36 cellular contexts compared by ENCODE assay signal in genomic region chr19:1461862-1462261, GRCh38. TPM values are rescaled to one million over a fixed set of nuclear protein-coding genes. Genes with fewer than 3 reads are reported as not detected.
"Had no signal": no experiment of that assay in that cellular context is flagged by ENCODE, and none has a peak within 500 bp of the region (broad histone marks: within the 10 kb centered on the region; RNA-seq: fewer than 3 reads in every experiment).

No MANE protein-coding gene starts in this region.

- H3K4me3 Mint-ChIP-seq: activated CD4-positive, alpha-beta memory T cell treated with anti-CD3 and anti-CD28 coated beads for 36 hours; activated CD4-positive, alpha-beta T cell treated with anti-CD3 and anti-CD28 coated beads for 36 hours; activated CD4-positive, alpha-beta T cell treated with anti-CD3 and anti-CD28 coated beads, Interleukin-2, amount 10 ng/mL, durations not matched to agents 24 days and 14 days; activated CD8-positive, alpha-beta memory T cell treated with anti-CD3 and anti-CD28 coated beads, Interleukin-2, amount 10 ng/mL, durations not matched to agents 7 days and 5 days; activated CD8-positive, alpha-beta T cell treated with anti-CD3 and anti-CD28 coated beads, Interleukin-2, amount 10 ng/mL, durations not matched to agents 7 days and 5 days; activated naive CD8-positive, alpha-beta T cell; activated T-cell treated with anti-CD3 and anti-CD28 coated beads, Interleukin-2, amount 50 U/mL, for 4 hours; activated T-helper 17 cell treated with anti-CD3 and anti-CD28 coated beads, Interleukin-2, amount 50 U/mL, for 72 hours; brain; dendritic cell treated with granulocyte-macrophage colony-stimulating factor and Interleukin-4, amounts not matched to agents 40 ng/mL and 50 ng/mL, for 4 days; endodermal cell; T-helper 17 cell; T-helper 2 cell treated with Interferon-gamma antibody and Interleukin-4, amounts not matched to agents 5 μg/mL and 100 μg/mL, for 36 hours had no signal

- H3K36me3 ChIP-seq: adrenal gland, breast epithelium, cardiac muscle cell had no signal

- H3K27me3 Mint-ChIP-seq: activated naive CD8-positive, alpha-beta T cell; activated T-helper 17 cell treated with anti-CD3 and anti-CD28 coated beads, Interleukin-2, amount 50 U/mL, for 72 hours; T-helper 17 cell had no signal

- H3K36me3 Mint-ChIP-seq: activated CD4-positive, alpha-beta memory T cell treated with anti-CD3 and anti-CD28 coated beads for 36 hours; activated CD8-positive, alpha-beta memory T cell treated with anti-CD3 and anti-CD28 coated beads, Interleukin-2, amount 10 ng/mL, durations not matched to agents 7 days and 5 days; activated naive CD8-positive, alpha-beta T cell had no signal

- DNase-seq: activated CD4-positive, alpha-beta memory T cell treated with anti-CD3 and anti-CD28 coated beads for 36 hours; activated CD4-positive, alpha-beta T cell treated with anti-CD3 and anti-CD28 coated beads for 36 hours; activated CD4-positive, alpha-beta T cell treated with anti-CD3 and anti-CD28 coated beads, Interleukin-2, amount 10 ng/mL, durations not matched to agents 24 days and 14 days; activated CD4-positive, CD25-positive, alpha-beta regulatory T cell; activated CD4-positive, CD25-positive, alpha-beta regulatory T cell treated with anti-CD3 and anti-CD28 coated beads, Interleukin-2, amount 50 U/mL, for 72 hours; activated CD8-positive, alpha-beta memory T cell treated with anti-CD3 and anti-CD28 coated beads, Interleukin-2, amount 10 ng/mL, durations not matched to agents 7 days and 5 days; activated CD8-positive, alpha-beta memory T cell treated with anti-CD3 and anti-CD28 coated beads, Interleukin-2, amount 50 U/mL, for 4 hours; activated CD8-positive, alpha-beta T cell treated with anti-CD3 and anti-CD28 coated beads, Interleukin-2, amount 10 ng/mL, durations not matched to agents 7 days and 5 days; activated effector memory CD4-positive, alpha-beta T cell treated with Interleukin-2 at 50 U/mL for 16 hours; activated gamma-delta T cell treated with Interleukin-2 at 50 U/mL for 16 hours; activated naive CD4-positive, alpha-beta T cell treated with anti-CD3 and anti-CD28 coated beads, Interleukin-2, amount 50 U/mL, for 16 hours; activated naive CD4-positive, alpha-beta T cell treated with Interleukin-2 at 50 U/mL for 16 hours; activated T-cell treated with anti-CD3 and anti-CD28 coated beads, Interleukin-2, amount 50 U/mL, for 4 hours; adrenal gland; amygdala; central memory CD4-positive, alpha-beta T cell; effector memory CD4-positive, alpha-beta T cell; endodermal cell; foreskin fibroblast; T-helper 1 cell; T-helper 17 cell; T1000; WERI-Rb-1 had no signal

- H3K4me3 ChIP-seq: adrenal gland, ascending aorta, breast epithelium, cardiac muscle cell, coronary artery, dorsolateral prefrontal cortex had no signal

- H3K4me1 Mint-ChIP-seq: activated CD4-positive, alpha-beta T cell treated with anti-CD3 and anti-CD28 coated beads, Interleukin-2, amount 10 ng/mL, durations not matched to agents 24 days and 14 days; activated CD8-positive, alpha-beta memory T cell treated with anti-CD3 and anti-CD28 coated beads, Interleukin-2, amount 10 ng/mL, durations not matched to agents 7 days and 5 days; brain; endodermal cell had no signal

- H3K27ac ChIP-seq: adrenal gland, ascending aorta, breast epithelium, cardiac muscle cell, coronary artery, WERI-Rb-1 had no signal

- H3K9me3 ChIP-seq: adrenal gland, ascending aorta, breast epithelium had no signal

- H3K9me3 Mint-ChIP-seq: activated CD4-positive, alpha-beta memory T cell treated with anti-CD3 and anti-CD28 coated beads for 36 hours; activated CD4-positive, alpha-beta T cell treated with anti-CD3 and anti-CD28 coated beads, Interleukin-2, amount 10 ng/mL, durations not matched to agents 24 days and 14 days; activated T-cell treated with anti-CD3 and anti-CD28 coated beads, Interleukin-2, amount 50 U/mL, for 4 hours; activated T-helper 17 cell treated with anti-CD3 and anti-CD28 coated beads, Interleukin-2, amount 50 U/mL, for 72 hours; brain; dendritic cell treated with granulocyte-macrophage colony-stimulating factor and Interleukin-4, amounts not matched to agents 40 ng/mL and 50 ng/mL, for 4 days; endodermal cell; T-helper 2 cell treated with Interferon-gamma antibody and Interleukin-4, amounts not matched to agents 5 μg/mL and 100 μg/mL, for 36 hours had no signal

- FAIRE-seq: frontal cortex had no signal

- H3K4me1 ChIP-seq: ascending aorta had no signal

- ATAC-seq: activated CD4-positive, alpha-beta T cell treated with anti-CD3 and anti-CD28 coated beads for 36 hours; activated CD8-positive, alpha-beta memory T cell treated with anti-CD3 and anti-CD28 coated beads, Interleukin-2, amount 10 ng/mL, durations not matched to agents 7 days and 5 days; activated CD8-positive, alpha-beta T cell treated with anti-CD3 and anti-CD28 coated beads, Interleukin-2, amount 10 ng/mL, durations not matched to agents 7 days and 5 days; activated T-cell treated with anti-CD3 and anti-CD28 coated beads, Interleukin-2, amount 50 U/mL, for 4 hours; activated T-helper 17 cell treated with anti-CD3 and anti-CD28 coated beads, Interleukin-2, amount 50 U/mL, for 72 hours; esophagus mucosa; T-helper 17 cell had no signal

- H3K27ac Mint-ChIP-seq: activated CD4-positive, alpha-beta memory T cell treated with anti-CD3 and anti-CD28 coated beads for 36 hours; activated CD4-positive, alpha-beta T cell treated with anti-CD3 and anti-CD28 coated beads for 36 hours; activated CD4-positive, alpha-beta T cell treated with anti-CD3 and anti-CD28 coated beads, Interleukin-2, amount 10 ng/mL, durations not matched to agents 24 days and 14 days; activated CD8-positive, alpha-beta memory T cell treated with anti-CD3 and anti-CD28 coated beads, Interleukin-2, amount 10 ng/mL, durations not matched to agents 7 days and 5 days; activated CD8-positive, alpha-beta T cell treated with anti-CD3 and anti-CD28 coated beads, Interleukin-2, amount 10 ng/mL, durations not matched to agents 7 days and 5 days; activated naive CD8-positive, alpha-beta T cell; activated T-helper 17 cell treated with anti-CD3 and anti-CD28 coated beads, Interleukin-2, amount 50 U/mL, for 72 hours; brain; dendritic cell treated with granulocyte-macrophage colony-stimulating factor and Interleukin-4, amounts not matched to agents 40 ng/mL and 50 ng/mL, for 4 days; endodermal cell; T-helper 17 cell; T-helper 2 cell treated with Interferon-gamma antibody and Interleukin-4, amounts not matched to agents 5 μg/mL and 100 μg/mL, for 36 hours had no signal

RNA-seq across cellular contexts. Expression of gene APC2, which starts 11.9 kb away (rescaled TPM):
- total RNA-seq: activated CD8-positive, alpha-beta T cell treated with anti-CD3 and anti-CD28 coated beads, Interleukin-2, amount 10 ng/mL, durations not matched to agents 7 days and 5 days; ascending aorta; epithelial cell of proximal tubule had no signal
